In the genomic region with DNA sequence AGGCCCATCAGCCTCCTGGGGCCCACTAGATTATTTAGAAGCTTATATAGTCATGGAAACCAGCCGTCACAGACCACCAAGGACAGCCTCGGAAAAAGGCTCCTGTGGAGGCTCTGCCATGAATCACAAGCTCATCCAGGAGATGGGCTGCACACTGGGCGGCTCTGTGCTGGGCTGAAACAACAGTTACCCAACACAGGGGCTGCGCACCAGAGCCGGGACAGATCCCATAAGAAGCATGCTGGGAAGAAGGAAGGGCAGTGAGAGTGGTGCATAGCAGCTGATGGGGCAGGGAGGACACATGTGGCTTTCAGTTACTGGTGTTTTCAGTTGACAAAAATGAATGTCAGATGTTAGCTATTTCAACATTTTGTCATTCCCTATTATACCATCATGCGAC, we compare ENCODE assay signal across 21 cellular contexts.
A peak's percentile ranks its signal among the peaks of the same experiment; 100 is the strongest.
DNase-seq lines count a peak whose midpoint lies in the region; ATAC-seq and TF ChIP-seq lines count a peak whose summit lies in the region.
"Had no signal": no experiment of that assay in that cellular context is flagged by ENCODE, and none has a peak within 500 bp of the region (broad histone marks: within the 10 kb centered on the region; RNA-seq: fewer than 3 reads in every experiment).

No MANE protein-coding gene starts in this region.

- no peaks in the 10 kb centered on the region for H3K9me3 Mint-ChIP-seq in effector memory CD8-positive, alpha-beta T cell
- H3K9me3 Mint-ChIP-seq: dendritic cell treated with granulocyte-macrophage colony-stimulating factor and Interleukin-4, amounts not matched to agents 40 ng/mL and 50 ng/mL, for 4 days; neural crest cell; stimulated activated memory B cell treated with anti-CD40 and anti-IgM and Interleukin-4, amounts not matched to agents 10 μg/mL and 1 μg/mL and 100 μg/mL, for 72 hours; T-cell had no signal

- no peak overlapping the region for H3K9ac ChIP-seq in subcutaneous abdominal adipose tissue (ENCODE audit: low read length in 5 of 5)

- H3K36me3 ChIP-seq in OCI-LY7 (ENCODE audit: insufficient read depth, low read length) (peaks cover 100% of the 10 kb centered on the region), muscle layer of duodenum (ENCODE audit: control insufficient read depth in 1 of 2, insufficient read depth in 2 of 2, low read length in 2 of 2) (peaks cover 59 to 64% of the 10 kb centered on the region in 2 donors), subcutaneous abdominal adipose tissue (ENCODE audit: control insufficient read depth in 5 of 5, insufficient read depth in 5 of 5, low read length in 5 of 5) (peaks cover 13 to 89% (median 82%) of the 10 kb centered on the region in 5 donors)

- H3K4me1 ChIP-seq in OCI-LY7 (ENCODE audit: insufficient read depth, low read length, poor library complexity, severe bottlenecking) = peaks cover 21% of the 10 kb centered on the region
- H3K4me1 ChIP-seq in muscle layer of duodenum (ENCODE audit: control insufficient read depth in 1 of 2, insufficient read depth in 2 of 2, low read length in 2 of 2) = peaks cover 0 to 9% of the 10 kb centered on the region in 2 donors
- H3K4me1 ChIP-seq in subcutaneous abdominal adipose tissue (ENCODE audit: control insufficient read depth in 5 of 5, insufficient read depth in 5 of 5, low read length in 5 of 5) = peaks cover 0 to 3% (median 0%) of the 10 kb centered on the region in 5 donors

- peak overlapping the region; percentile 36 for H3K27ac ChIP-seq in OCI-LY7 (ENCODE audit: low read depth, low read length, poor library complexity, severe bottlenecking)
- H3K27ac ChIP-seq in muscle layer of duodenum (ENCODE audit: low read length) = peak overlapping the region; percentile 83
- H3K27ac ChIP-seq in subcutaneous abdominal adipose tissue (ENCODE audit: low read depth, low read length) = peak overlapping the region; percentile 2
- H3K27ac ChIP-seq: C4-2B had no signal

- H3K79me2 ChIP-seq in OCI-LY7 (ENCODE audit: insufficient read depth, low read depth, low read length) = no peaks in the 10 kb centered on the region

- no peaks in the 10 kb centered on the region for H3K27me3 Mint-ChIP-seq in effector memory CD8-positive, alpha-beta T cell
- H3K27me3 Mint-ChIP-seq: dendritic cell treated with granulocyte-macrophage colony-stimulating factor and Interleukin-4, amounts not matched to agents 40 ng/mL and 50 ng/mL, for 4 days; stimulated activated memory B cell treated with anti-CD40 and anti-IgM and Interleukin-4, amounts not matched to agents 10 μg/mL and 1 μg/mL and 100 μg/mL, for 72 hours; T-cell had no signal

- in situ Hi-C loops in astrocyte of the spinal cord (cut with HindIII; ENCODE audit: low sequenced_read_pairs) = no loop called here

- POLR2A ChIA-PET in OCI-LY7 (lab: Charles Lee) = interaction anchor here (0.7 kb wide), 1 partner anchor 8 kb away, joined by 3 read pairs; no protein-coding TSS in a partner anchor

- H3K9me3 ChIP-seq in OCI-LY7 (ENCODE audit: low read length) = no peaks in the 10 kb centered on the region
- H3K9me3 ChIP-seq in muscle layer of duodenum (ENCODE audit: control insufficient read depth in 1 of 2, low read length in 2 of 2) = no peaks in the 10 kb centered on the region
- H3K9me3 ChIP-seq in subcutaneous abdominal adipose tissue (ENCODE audit: control insufficient read depth in 5 of 5, low read length in 5 of 5) = no peaks in the 10 kb centered on the region

- H3K4me3 ChIP-seq in OCI-LY7 (ENCODE audit: low read depth, low read length, poor library complexity, severe bottlenecking) (no peak overlapping the region), astrocyte of the spinal cord (ENCODE audit: low read depth, low read length) (no peak overlapping the region), muscle layer of duodenum (ENCODE audit: low read depth in 1 of 2, low read length in 2 of 2) (no peak overlapping the region), subcutaneous abdominal adipose tissue (ENCODE audit: low read depth in 1 of 5, low read length in 5 of 5) (no peak overlapping the region)

- BruUV-seq in OCI-LY7 (replicated peaks; lab: Mats Ljungman, UMichigan) = no TSS peak

- DNase-seq in OCI-LY7 (ENCODE audit: low spot score) (no peak), astrocyte of the spinal cord (ENCODE audit: low read depth, low spot score) (peak; percentile 15), T-helper 2 cell (no peak), NCI-H526 (lab: John Stamatoyannopoulos, UW) (no peak)
- no peak for DNase-seq in effector memory CD8-positive, alpha-beta T cell
- DNase-seq: anterior cingulate cortex, hippocampal formation, IMR-90, left colon, MV-4-11, NCI-H2081 treated with DMSO at 0.1 percent for 48 hours, NCI-H774, right cardiac atrium, RPMI8226, T-cell had no signal

- peaks cover 11 to 20% of the 10 kb centered on the region in 2 donors for H3K4me1 Mint-ChIP-seq in effector memory CD8-positive, alpha-beta T cell (ENCODE audit: low read depth in 2 of 2)
- H3K4me1 Mint-ChIP-seq: neural crest cell had no signal

- intact Hi-C loops in OCI-LY7 (cut with micrococcal nuclease; ENCODE audit: unreplicated experiment) = no loop called here

- CTCF ChIA-PET in OCI-LY7 (lab: Charles Lee; ENCODE audit: unreplicated experiment) = no interaction called here

- peak overlapping the region in 1 of 2 donors; percentile 78 for H3K27ac Mint-ChIP-seq in effector memory CD8-positive, alpha-beta T cell
- H3K27ac Mint-ChIP-seq: dendritic cell treated with granulocyte-macrophage colony-stimulating factor and Interleukin-4, amounts not matched to agents 40 ng/mL and 50 ng/mL, for 4 days; stimulated activated memory B cell treated with anti-CD40 and anti-IgM and Interleukin-4, amounts not matched to agents 10 μg/mL and 1 μg/mL and 100 μg/mL, for 72 hours had no signal

- H3K4me3 Mint-ChIP-seq in effector memory CD8-positive, alpha-beta T cell = no peak overlapping the region
- H3K4me3 Mint-ChIP-seq: dendritic cell treated with granulocyte-macrophage colony-stimulating factor and Interleukin-4, amounts not matched to agents 40 ng/mL and 50 ng/mL, for 4 days; neural crest cell; stimulated activated memory B cell treated with anti-CD40 and anti-IgM and Interleukin-4, amounts not matched to agents 10 μg/mL and 1 μg/mL and 100 μg/mL, for 72 hours; T-cell had no signal

- no peak overlapping the region for H2AFZ ChIP-seq in OCI-LY7 (ENCODE audit: low read length)

- peaks cover 80% of the 10 kb centered on the region for H3K36me3 Mint-ChIP-seq in effector memory CD8-positive, alpha-beta T cell (ENCODE audit: insufficient read depth)

- H3K27me3 ChIP-seq in muscle layer of duodenum (ENCODE audit: low read depth, low read length) (no peaks in the 10 kb centered on the region), subcutaneous abdominal adipose tissue (ENCODE audit: control insufficient read depth in 5 of 5, insufficient read depth in 4 of 5, low read length in 5 of 5) (no peaks in the 10 kb centered on the region)

- no peak for TF ChIP-seq CTCF in OCI-LY7 (conservative IDR thresholded peaks at IDR 0.05; ENCODE audit: low read length)
- no peak for TF ChIP-seq CTCF in astrocyte of the spinal cord (IDR thresholded peaks at IDR 0.05; ENCODE audit: low read depth, low read length)

- 0 out of 2 replicates have a peak overlapping the region, but pooled peaks have one; percentile 4 for H3K4me2 ChIP-seq in OCI-LY7 (ENCODE audit: low read length)

- no peak for ATAC-seq in effector memory CD8-positive, alpha-beta T cell (replicated peaks)
- ATAC-seq: left colon; stimulated activated memory B cell treated with anti-CD40 and anti-IgM and Interleukin-4, amounts not matched to agents 10 μg/mL and 1 μg/mL and 100 μg/mL, for 72 hours; T-cell had no signal

- no peaks in the 10 kb centered on the region for H4K20me1 ChIP-seq in OCI-LY7 (ENCODE audit: insufficient read depth, low read length)

- no peaks in the 10 kb centered on the region for H3K9me2 ChIP-seq in OCI-LY7 (ENCODE audit: insufficient read depth, low read length)

Comparison
In these comparisons a context has a peak if more than half of its experiments do, and no peak if none do; other contexts are left out.
1. H3K27ac ChIP-seq: peak in every context shown above with its lines; median percentile 83 in muscle layer of duodenum; 36 in OCI-LY7; 2 in subcutaneous abdominal adipose tissue.